Comparison of ENCODE assay signal across 17 cellular contexts in genomic region chr9:124964604-124965003, GRCh38. TPM values are rescaled to one million over a fixed set of nuclear protein-coding genes. Genes with fewer than 3 reads are reported as not detected.
DNase-seq lines count a peak whose midpoint lies in the region; ATAC-seq and TF ChIP-seq lines count a peak whose summit lies in the region.
"Had no signal": no experiment of that assay in that cellular context is flagged by ENCODE, and none has a peak within 500 bp of the region (broad histone marks: within the 10 kb centered on the region; RNA-seq: fewer than 3 reads in every experiment).

No MANE protein-coding gene starts in this region.

- no peak for DNase-seq in T-helper 2 cell treated with Interferon-gamma antibody and Interleukin-4, amounts not matched to agents 5 μg/mL and 100 μg/mL, for 36 hours (ENCODE audit: low spot score)
- DNase-seq in T-helper 2 cell (no peak), NCI-H82 treated with DMSO at 0.1 percent for 48 hours (lab: John Stamatoyannopoulos, UW; ENCODE audit: unreplicated experiment) (peak; percentile 56), left colon (no peak)
- no peak for DNase-seq in activated CD8-positive, alpha-beta T cell treated with anti-CD3 and anti-CD28 coated beads for 36 hours
- no peak for DNase-seq in naive thymus-derived CD8-positive, alpha-beta T cell
- DNase-seq in stimulated activated CD4-positive, alpha-beta T cell treated with anti-CD3 and anti-CD28 coated beads, Interleukin-2, amount 100 ng/mL, for 24 hours = no peak
- DNase-seq: activated CD4-positive, alpha-beta T cell treated with anti-CD3 and anti-CD28 coated beads, Interleukin-2, amount 50 U/mL, for 4 hours; activated gamma-delta T cell treated with Interleukin-2 at 50 U/mL for 16 hours; effector CD4-positive, alpha-beta T cell; hippocampal formation; NCI-H1930; NCI-H526 had no signal

- H3K27ac Mint-ChIP-seq in T-helper 2 cell treated with Interferon-gamma antibody and Interleukin-4, amounts not matched to agents 5 μg/mL and 100 μg/mL, for 36 hours = peak overlapping the region; percentile 73
- H3K27ac Mint-ChIP-seq in activated CD8-positive, alpha-beta T cell treated with anti-CD3 and anti-CD28 coated beads for 36 hours = peak overlapping the region; percentile 96
- H3K27ac Mint-ChIP-seq in naive thymus-derived CD8-positive, alpha-beta T cell = peak overlapping the region; percentile 85 to 99 (median 94)
- H3K27ac Mint-ChIP-seq: GM23338, type B pancreatic cell had no signal

- no peak for TF ChIP-seq CTCF in activated CD8-positive, alpha-beta T cell treated with anti-CD3 and anti-CD28 coated beads for 36 hours (IDR thresholded peaks at IDR 0.05)

- ATAC-seq in activated CD8-positive, alpha-beta T cell treated with anti-CD3 and anti-CD28 coated beads for 36 hours = no peak
- ATAC-seq in naive thymus-derived CD8-positive, alpha-beta T cell = no peak
- ATAC-seq in left colon (no peak), HG03175 (IDR thresholded peaks at IDR 0.05; ENCODE audit: unreplicated experiment) (no peak)
- ATAC-seq: A549, GM23338 had no signal

- POLR2A ChIA-PET in activated CD8-positive, alpha-beta T cell treated with anti-CD3 and anti-CD28 coated beads for 36 hours (lab: Charles Lee) = interaction anchor here (0.6 kb wide), 1 partner anchor 93 kb away, joined by 3 read pairs; no protein-coding TSS in a partner anchor
- POLR2A ChIA-PET in naive thymus-derived CD8-positive, alpha-beta T cell (lab: Charles Lee) = interaction anchor here (0.6 to 5.9 kb wide), 6 partner anchors 8 to 162 kb away, joined by 3 to 74 read pairs (median 6); partner anchors contain the start of gene GOLGA1

- peaks cover 16% of the 10 kb centered on the region for H3K36me3 Mint-ChIP-seq in T-helper 2 cell treated with Interferon-gamma antibody and Interleukin-4, amounts not matched to agents 5 μg/mL and 100 μg/mL, for 36 hours (ENCODE audit: low read depth)
- peaks cover 4% of the 10 kb centered on the region for H3K36me3 Mint-ChIP-seq in activated CD8-positive, alpha-beta T cell treated with anti-CD3 and anti-CD28 coated beads for 36 hours (ENCODE audit: low read depth)
- peaks cover 0 to 8% (median 4%) of the 10 kb centered on the region in 3 donors for H3K36me3 Mint-ChIP-seq in naive thymus-derived CD8-positive, alpha-beta T cell

- peaks cover 25% of the 10 kb centered on the region for H3K4me1 Mint-ChIP-seq in T-helper 2 cell treated with Interferon-gamma antibody and Interleukin-4, amounts not matched to agents 5 μg/mL and 100 μg/mL, for 36 hours (ENCODE audit: low read depth)
- peaks cover 31% of the 10 kb centered on the region for H3K4me1 Mint-ChIP-seq in activated CD8-positive, alpha-beta T cell treated with anti-CD3 and anti-CD28 coated beads for 36 hours (ENCODE audit: low read depth)
- peaks cover 16 to 40% (median 33%) of the 10 kb centered on the region in 4 donors for H3K4me1 Mint-ChIP-seq in naive thymus-derived CD8-positive, alpha-beta T cell
- H3K4me1 Mint-ChIP-seq: GM23338 had no signal

- CTCF ChIA-PET in activated CD8-positive, alpha-beta T cell treated with anti-CD3 and anti-CD28 coated beads for 36 hours (lab: Charles Lee) = interaction anchor here (1.6 kb wide), 1 partner anchor 10 kb away, joined by 3 read pairs; no protein-coding TSS in a partner anchor

- no peaks in the 10 kb centered on the region for H3K9me3 Mint-ChIP-seq in T-helper 2 cell treated with Interferon-gamma antibody and Interleukin-4, amounts not matched to agents 5 μg/mL and 100 μg/mL, for 36 hours
- H3K9me3 Mint-ChIP-seq in activated CD8-positive, alpha-beta T cell treated with anti-CD3 and anti-CD28 coated beads for 36 hours = no peaks in the 10 kb centered on the region
- no peaks in the 10 kb centered on the region for H3K9me3 Mint-ChIP-seq in naive thymus-derived CD8-positive, alpha-beta T cell
- H3K9me3 Mint-ChIP-seq: GM23338, type B pancreatic cell had no signal

- no peaks in the 10 kb centered on the region for H3K27me3 Mint-ChIP-seq in T-helper 2 cell treated with Interferon-gamma antibody and Interleukin-4, amounts not matched to agents 5 μg/mL and 100 μg/mL, for 36 hours (ENCODE audit: low read depth)
- H3K27me3 Mint-ChIP-seq in activated CD8-positive, alpha-beta T cell treated with anti-CD3 and anti-CD28 coated beads for 36 hours = no peaks in the 10 kb centered on the region
- no peaks in the 10 kb centered on the region for H3K27me3 Mint-ChIP-seq in naive thymus-derived CD8-positive, alpha-beta T cell
- H3K27me3 Mint-ChIP-seq: type B pancreatic cell had no signal

- H3K4me3 Mint-ChIP-seq in T-helper 2 cell treated with Interferon-gamma antibody and Interleukin-4, amounts not matched to agents 5 μg/mL and 100 μg/mL, for 36 hours = no peak overlapping the region
- no peak overlapping the region for H3K4me3 Mint-ChIP-seq in activated CD8-positive, alpha-beta T cell treated with anti-CD3 and anti-CD28 coated beads for 36 hours
- H3K4me3 Mint-ChIP-seq in naive thymus-derived CD8-positive, alpha-beta T cell = peak overlapping the region in 9 of 10 donors; percentile 34 to 76 (median 61)
- H3K4me3 Mint-ChIP-seq: GM23338, type B pancreatic cell had no signal

- intact Hi-C loops in activated CD8-positive, alpha-beta T cell treated with anti-CD3 and anti-CD28 coated beads for 36 hours (cut with micrococcal nuclease) = no loop called here
- intact Hi-C loops in left colon (cut with DNase I, micrococcal nuclease) = no loop called here

RNA-seq across cellular contexts. Expression of gene GOLGA1, which starts 23.7 kb away (rescaled TPM):
- 10 to 100 TPM; 20.9 to 21.6 TPM for total RNA-seq in activated CD8-positive, alpha-beta T cell treated with anti-CD3 and anti-CD28 coated beads for 36 hours
- total RNA-seq in naive thymus-derived CD8-positive, alpha-beta T cell = 10 to 100 TPM; 28.4 to 31.1 TPM
- polyA plus RNA-seq in naive thymus-derived CD8-positive, alpha-beta T cell = 1 to 10 TPM; 2.4 to 6.8 (median 6.8) TPM
- 10 to 100 TPM; 26.4 to 30.5 TPM for total RNA-seq in left colon

Comparison
In these comparisons a context has a peak if more than half of its experiments do, and no peak if none do; other contexts are left out.
1. H3K4me3 Mint-ChIP-seq: peak in naive thymus-derived CD8-positive, alpha-beta T cell (9 of 10); none in T-helper 2 cell treated with Interferon-gamma antibody and Interleukin-4, amounts not matched to agents 5 μg/mL and 100 μg/mL, for 36 hours (single experiment) and activated CD8-positive, alpha-beta T cell treated with anti-CD3 and anti-CD28 coated beads for 36 hours (single experiment).
2. Peak in every context shown above with its lines, with median percentiles within 50 percentile points of each other: H3K27ac Mint-ChIP-seq.